ENCODE assay signal across 10 cellular contexts in genomic region chr9:99778308-99778707, GRCh38. TPM values are rescaled to one million over a fixed set of nuclear protein-coding genes. Genes with fewer than 3 reads are reported as not detected.
DNase-seq lines count a peak whose midpoint lies in the region; TF ChIP-seq lines count a peak whose summit lies in the region.
"Had no signal": no experiment of that assay in that cellular context is flagged by ENCODE, and none has a peak within 500 bp of the region (broad histone marks: within the 10 kb centered on the region; RNA-seq: fewer than 3 reads in every experiment).

No MANE protein-coding gene starts in this region.

- H3K27me3 ChIP-seq in hepatocyte: no peaks in the 10 kb centered on the region
- no peaks in the 10 kb centered on the region for H3K27me3 ChIP-seq in Karpas-422 (ENCODE audit: low read length)
- H3K27me3 ChIP-seq in uterus: no peaks in the 10 kb centered on the region
- H3K27me3 ChIP-seq: upper lobe of right lung had no signal

- peak; percentile 1 for DNase-seq in stimulated activated CD4-positive, alpha-beta T cell treated with anti-CD3 and anti-CD28 coated beads, Interleukin-12 subunit alpha, Interleukin-12 subunit beta, amount 100 ng/mL, for 4 hours
- no peak for DNase-seq in stimulated activated CD4-positive, alpha-beta T cell treated with anti-CD3 and anti-CD28 coated beads, Interleukin-4, amount 100 ng/mL, for 1 hour
- DNase-seq in activated CD4-positive, alpha-beta T cell treated with anti-CD3 and anti-CD28 coated beads, Interleukin-2, amount 50 U/mL, for 48 hours: peak; percentile 12 to 43
- DNase-seq in hepatocyte (ENCODE audit: low spot score) (peak; percentile 10), Karpas-422 (no peak), uterus (no peak), NCI-H1436 (lab: John Stamatoyannopoulos, UW) (no peak), medulla oblongata (ENCODE audit: extremely low spot score) (no peak)
- DNase-seq: NCI-H82, upper lobe of right lung had no signal

- H3K9me3 ChIP-seq in hepatocyte (ENCODE audit: low read depth): no peaks in the 10 kb centered on the region
- no peaks in the 10 kb centered on the region for H3K9me3 ChIP-seq in Karpas-422 (ENCODE audit: low read length)
- H3K9me3 ChIP-seq in uterus: no peaks in the 10 kb centered on the region
- H3K9me3 ChIP-seq: upper lobe of right lung had no signal

- 83% methylated on average over 2 of the region's 2 CpGs for WGBS in hepatocyte (ENCODE audit: low lambda C conversion rate, missing lambda C conversion rate)

- H3K9me2 ChIP-seq in hepatocyte (replicated peaks; ENCODE audit: insufficient read depth) (no peaks in the 10 kb centered on the region), Karpas-422 (replicated peaks; ENCODE audit: insufficient read depth, low read length) (no peaks in the 10 kb centered on the region)

- H3K79me2 ChIP-seq in hepatocyte: no peaks in the 10 kb centered on the region
- H3K79me2 ChIP-seq in Karpas-422 (ENCODE audit: low read length): no peaks in the 10 kb centered on the region

- intact Hi-C loops in uterus (cut with DNase I; ENCODE audit: low total_unique reads): no loop called here

- TF ChIP-seq POLR2A in uterus (IDR thresholded peaks at IDR 0.05): no peak

- H3K4me1 ChIP-seq in hepatocyte (ENCODE audit: insufficient read depth) (no peaks in the 10 kb centered on the region), Karpas-422 (ENCODE audit: low read length) (no peaks in the 10 kb centered on the region), uterus (no peaks in the 10 kb centered on the region)
- H3K4me1 ChIP-seq: upper lobe of right lung had no signal

- H3K27ac ChIP-seq in hepatocyte (no peak overlapping the region), Karpas-422 (ENCODE audit: low read length) (no peak overlapping the region), uterus (no peak overlapping the region)
- H3K27ac ChIP-seq: upper lobe of right lung had no signal

- no peak overlapping the region for H3K9ac ChIP-seq in Karpas-422 (ENCODE audit: low read length)

- H3K4me2 ChIP-seq in hepatocyte (no peak overlapping the region), Karpas-422 (ENCODE audit: low read depth, low read length, poor library complexity, severe bottlenecking) (no peak overlapping the region)

- no peak overlapping the region for H3K4me3 ChIP-seq in hepatocyte
- no peak overlapping the region for H3K4me3 ChIP-seq in Karpas-422 (ENCODE audit: low read length)
- H3K4me3 ChIP-seq in uterus: no peak overlapping the region
- H3K4me3 ChIP-seq: upper lobe of right lung had no signal

- H2AFZ ChIP-seq in hepatocyte (no peak overlapping the region), Karpas-422 (ENCODE audit: low read length) (no peak overlapping the region)

- H4K20me1 ChIP-seq in hepatocyte (ENCODE audit: insufficient read depth, poor library complexity, severe bottlenecking): no peaks in the 10 kb centered on the region
- no peaks in the 10 kb centered on the region for H4K20me1 ChIP-seq in Karpas-422 (ENCODE audit: insufficient read depth, low read depth, low read length)

- H3K36me3 ChIP-seq in hepatocyte (replicated peaks; ENCODE audit: insufficient read depth, low read depth) (no peaks in the 10 kb centered on the region), Karpas-422 (ENCODE audit: insufficient read depth, low read length) (no peaks in the 10 kb centered on the region), uterus (no peaks in the 10 kb centered on the region)
- H3K36me3 ChIP-seq: upper lobe of right lung had no signal

- TF ChIP-seq CTCF in hepatocyte (IDR thresholded peaks at IDR 0.05; ENCODE audit: poor library complexity) (no peak), uterus (IDR thresholded peaks at IDR 0.05) (no peak)

RNA-seq across cellular contexts. Expression of gene NR4A3, which starts 43.4 kb away (rescaled TPM):
- total RNA-seq in hepatocyte: 2.2 and 2.4 TPM in 2 replicates
- polyA plus RNA-seq in hepatocyte: 2.9 and 6.1 TPM in 2 replicates
- 0.18 and 0.45 TPM in 2 replicates for total RNA-seq in Karpas-422 (2014; rRNA removed; shearing (Covaris generic); ENCODE audit: low replicate concordance)
- total RNA-seq in uterus: 1 to 10 TPM in 3 of 4 donors, under 1 TPM in 1; under 0.01 to 5.5 (median 2.0) TPM

Comparison
In these comparisons a context has a peak if more than half of its experiments do, and no peak if none do; other contexts are left out.
1. DNase-seq: peak in stimulated activated CD4-positive, alpha-beta T cell treated with anti-CD3 and anti-CD28 coated beads, Interleukin-12 subunit alpha, Interleukin-12 subunit beta, amount 100 ng/mL, for 4 hours (single experiment), activated CD4-positive, alpha-beta T cell treated with anti-CD3 and anti-CD28 coated beads, Interleukin-2, amount 50 U/mL, for 48 hours (2 of 2) and hepatocyte (single experiment); none in stimulated activated CD4-positive, alpha-beta T cell treated with anti-CD3 and anti-CD28 coated beads, Interleukin-4, amount 100 ng/mL, for 1 hour (single experiment), Karpas-422 (single experiment), uterus (0 of 2), NCI-H1436 (single experiment) and medulla oblongata (single experiment).